21 cellular contexts compared by ENCODE assay signal in the genomic region with DNA sequence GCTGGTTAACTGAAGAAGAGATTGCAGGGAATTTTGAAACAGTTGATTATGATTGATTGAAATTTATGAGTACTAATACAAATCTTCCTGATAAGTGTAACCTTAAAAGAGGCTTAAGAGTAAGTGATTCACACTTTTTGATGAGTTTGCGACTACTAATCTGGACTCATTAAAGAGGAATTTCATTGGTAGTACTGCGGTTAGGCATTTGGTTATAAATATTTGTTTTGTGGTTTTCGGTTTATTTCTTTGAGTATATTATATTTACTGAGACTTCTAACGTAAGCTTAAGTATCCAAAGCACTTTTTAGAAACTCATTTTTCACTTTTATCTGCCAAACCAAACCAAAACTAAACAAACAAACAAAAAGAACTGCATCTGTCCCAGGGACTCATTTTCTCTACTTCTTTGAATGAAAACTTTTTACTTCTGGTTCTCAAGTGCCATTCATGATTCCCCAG. TPM values are rescaled to one million over a fixed set of nuclear protein-coding genes. Genes with fewer than 3 reads are reported as not detected.
DNase-seq lines count a peak whose midpoint lies in the region; ATAC-seq, FAIRE-seq and TF ChIP-seq lines count a peak whose summit lies in the region.
"Had no signal": no experiment of that assay in that cellular context is flagged by ENCODE, and none has a peak within 500 bp of the region (broad histone marks: within the 10 kb centered on the region; RNA-seq: fewer than 3 reads in every experiment).

No MANE protein-coding gene starts in this region.

- peaks cover 54% of the 10 kb centered on the region for H3K36me3 Mint-ChIP-seq in HFFc6 (ENCODE audit: low read depth)
- H3K36me3 Mint-ChIP-seq in astrocyte (ENCODE audit: low read depth, unreplicated experiment) = no peaks in the 10 kb centered on the region
- H3K36me3 Mint-ChIP-seq: CD14-positive monocyte; stimulated activated memory B cell treated with anti-CD40 and anti-IgM and Interleukin-4, amounts not matched to agents 10 μg/mL and 1 μg/mL and 100 μg/mL, for 72 hours had no signal

- DNase-seq in D721Med (ENCODE audit: insufficient read length, low spot score) (no peak), HFFc6 (peak; percentile 67), astrocyte (ENCODE audit: low read depth) (peak; percentile 81), left lung (no peak), upper lobe of right lung (no peak), kidney (no peak)
- DNase-seq in effector CD8-positive, alpha-beta T cell (lab: John Stamatoyannopoulos, UW) = no peak
- no peak for DNase-seq in activated CD4-positive, alpha-beta T cell treated with anti-CD3 and anti-CD28 coated beads for 4 hours
- DNase-seq: activated CD4-positive, alpha-beta T cell treated with anti-CD3 and anti-CD28 coated beads, Interleukin-2, amount 10 ng/mL, durations not matched to agents 24 days and 14 days; activated CD8-positive, alpha-beta memory T cell treated with anti-CD3 and anti-CD28 coated beads, Interleukin-2, amount 50 U/mL, for 4 hours; activated gamma-delta T cell; endodermal cell; left colon; NCI-H1417 treated with DMSO at 0.1 percent for 48 hours; retina; thyroid gland had no signal

- H3K9me3 Mint-ChIP-seq in HFFc6 = no peaks in the 10 kb centered on the region
- H3K9me3 Mint-ChIP-seq in astrocyte (ENCODE audit: unreplicated experiment) = no peaks in the 10 kb centered on the region
- H3K9me3 Mint-ChIP-seq: activated CD4-positive, alpha-beta T cell treated with anti-CD3 and anti-CD28 coated beads, Interleukin-2, amount 10 ng/mL, durations not matched to agents 24 days and 14 days; CD14-positive monocyte; endodermal cell; stimulated activated memory B cell treated with anti-CD40 and anti-IgM and Interleukin-4, amounts not matched to agents 10 μg/mL and 1 μg/mL and 100 μg/mL, for 72 hours had no signal

- H3K27ac Mint-ChIP-seq in HFFc6 = peak overlapping the region; percentile 45
- no peak overlapping the region for H3K27ac Mint-ChIP-seq in astrocyte (ENCODE audit: unreplicated experiment)
- H3K27ac Mint-ChIP-seq: activated CD4-positive, alpha-beta T cell treated with anti-CD3 and anti-CD28 coated beads, Interleukin-2, amount 10 ng/mL, durations not matched to agents 24 days and 14 days; CD14-positive monocyte; endodermal cell; stimulated activated memory B cell treated with anti-CD40 and anti-IgM and Interleukin-4, amounts not matched to agents 10 μg/mL and 1 μg/mL and 100 μg/mL, for 72 hours had no signal

- H3K9ac ChIP-seq in astrocyte (ENCODE audit: low read length) = no peak overlapping the region
- H3K9ac ChIP-seq in kidney (ENCODE audit: low read length in 2 of 2) = no peak overlapping the region

- FAIRE-seq in D721Med (lab: Jason Lieb, UNC) = peak; percentile 21
- FAIRE-seq in astrocyte (lab: Jason Lieb, UNC) = no peak
- FAIRE-seq in kidney (lab: Jason Lieb, UNC) = no peak
- FAIRE-seq: GM18507, HTR-8/SVneo had no signal

- H4K20me1 ChIP-seq in astrocyte (ENCODE audit: insufficient read depth, low read length) = peaks cover 4% of the 10 kb centered on the region

- H2AFZ ChIP-seq in astrocyte (ENCODE audit: low read depth, low read length) = no peak overlapping the region

- H3K4me1 ChIP-seq in astrocyte (ENCODE audit: insufficient read depth, low read length) (peaks cover 11% of the 10 kb centered on the region), left lung (peaks cover 0 to 4% of the 10 kb centered on the region in 2 donors), upper lobe of right lung (no peaks in the 10 kb centered on the region), kidney (ENCODE audit: control insufficient read depth in 1 of 2, insufficient read depth in 1 of 2, low read depth in 1 of 2, low read length in 2 of 2) (no peaks in the 10 kb centered on the region)
- H3K4me1 ChIP-seq: thyroid gland had no signal

- TF ChIP-seq CTCF in D721Med (IDR thresholded peaks at IDR 0.05; ENCODE audit: insufficient read depth, missing control alignments) = no peak
- no peak for TF ChIP-seq CTCF in HFFc6 (IDR thresholded peaks at IDR 0.05)
- no peak for TF ChIP-seq CTCF in astrocyte (IDR thresholded peaks at IDR 0.05; ENCODE audit: insufficient read depth, low read depth, low read length)
- TF ChIP-seq CTCF in left lung (IDR thresholded peaks at IDR 0.05) = no peak
- TF ChIP-seq CTCF in upper lobe of right lung (IDR thresholded peaks at IDR 0.05) = no peak
- no peak for TF ChIP-seq CTCF in kidney (IDR thresholded peaks at IDR 0.05; ENCODE audit: borderline replicate concordance, extremely low read depth, insufficient read depth)

- ATAC-seq in left lung (peak; percentile 33), upper lobe of right lung (no peak)
- ATAC-seq: left colon; stimulated activated memory B cell treated with anti-CD40 and anti-IgM and Interleukin-4, amounts not matched to agents 10 μg/mL and 1 μg/mL and 100 μg/mL, for 72 hours had no signal

- H3K27me3 ChIP-seq in astrocyte (ENCODE audit: insufficient read depth, low read length) (peaks cover 4% of the 10 kb centered on the region), left lung (no peaks in the 10 kb centered on the region), upper lobe of right lung (no peaks in the 10 kb centered on the region)
- H3K27me3 ChIP-seq: thyroid gland had no signal

- H3K4me3 Mint-ChIP-seq in HFFc6 (peak overlapping the region; percentile 52), astrocyte (ENCODE audit: unreplicated experiment) (no peak overlapping the region)
- H3K4me3 Mint-ChIP-seq: activated CD4-positive, alpha-beta T cell treated with anti-CD3 and anti-CD28 coated beads, Interleukin-2, amount 10 ng/mL, durations not matched to agents 24 days and 14 days; CD14-positive monocyte; endodermal cell; stimulated activated memory B cell treated with anti-CD40 and anti-IgM and Interleukin-4, amounts not matched to agents 10 μg/mL and 1 μg/mL and 100 μg/mL, for 72 hours had no signal

- no peaks in the 10 kb centered on the region for H3K9me3 ChIP-seq in astrocyte (ENCODE audit: insufficient read depth, low read depth, low read length)
- no peaks in the 10 kb centered on the region for H3K9me3 ChIP-seq in left lung
- H3K9me3 ChIP-seq in upper lobe of right lung = no peaks in the 10 kb centered on the region
- no peaks in the 10 kb centered on the region for H3K9me3 ChIP-seq in kidney (ENCODE audit: control insufficient read depth in 1 of 2, low read length in 2 of 2)
- H3K9me3 ChIP-seq: thyroid gland had no signal

- peak overlapping the region; percentile 49 for H3K4me2 ChIP-seq in astrocyte (ENCODE audit: low read length)

- no peaks in the 10 kb centered on the region for H3K79me2 ChIP-seq in astrocyte (ENCODE audit: insufficient read depth, low read length)

- no peak overlapping the region for H3K4me3 ChIP-seq in astrocyte (ENCODE audit: insufficient read depth, low read depth, low read length)
- no peak overlapping the region for H3K4me3 ChIP-seq in left lung
- H3K4me3 ChIP-seq in upper lobe of right lung = no peak overlapping the region
- H3K4me3 ChIP-seq in kidney (ENCODE audit: low read length in 2 of 2) = no peak overlapping the region
- H3K4me3 ChIP-seq: thyroid gland had no signal

- no peaks in the 10 kb centered on the region for H3K36me3 ChIP-seq in astrocyte (ENCODE audit: insufficient read depth, low read length)
- no peaks in the 10 kb centered on the region for H3K36me3 ChIP-seq in left lung
- H3K36me3 ChIP-seq in upper lobe of right lung = no peaks in the 10 kb centered on the region
- no peaks in the 10 kb centered on the region for H3K36me3 ChIP-seq in kidney (ENCODE audit: control insufficient read depth in 1 of 2, insufficient read depth in 2 of 2, low read length in 2 of 2)
- H3K36me3 ChIP-seq: thyroid gland had no signal

- H3K4me1 Mint-ChIP-seq in HFFc6 (ENCODE audit: low read depth) (peaks cover 74% of the 10 kb centered on the region), astrocyte (ENCODE audit: low read depth, unreplicated experiment) (peaks cover 4% of the 10 kb centered on the region)
- H3K4me1 Mint-ChIP-seq: activated CD4-positive, alpha-beta T cell treated with anti-CD3 and anti-CD28 coated beads, Interleukin-2, amount 10 ng/mL, durations not matched to agents 24 days and 14 days; CD14-positive monocyte; stimulated activated memory B cell treated with anti-CD40 and anti-IgM and Interleukin-4, amounts not matched to agents 10 μg/mL and 1 μg/mL and 100 μg/mL, for 72 hours had no signal

- H3K27ac ChIP-seq in astrocyte (ENCODE audit: low read depth, low read length) = no peak overlapping the region
- H3K27ac ChIP-seq in left lung = no peak overlapping the region
- H3K27ac ChIP-seq in upper lobe of right lung = no peak overlapping the region
- no peak overlapping the region for H3K27ac ChIP-seq in kidney (ENCODE audit: low read depth in 2 of 2, low read length in 2 of 2)
- H3K27ac ChIP-seq: thyroid gland had no signal

- intact Hi-C loops in left lung (cut with DNase I) (no loop called here), upper lobe of right lung (cut with DNase I) (no loop called here), kidney (cut with DNase I) (no loop called here)

- H3K27me3 Mint-ChIP-seq in HFFc6 (ENCODE audit: insufficient read depth) (no peaks in the 10 kb centered on the region; the same call in 1 of the 2 replicates), astrocyte (ENCODE audit: low read depth, unreplicated experiment) (no peaks in the 10 kb centered on the region)
- H3K27me3 Mint-ChIP-seq: activated CD4-positive, alpha-beta T cell treated with anti-CD3 and anti-CD28 coated beads, Interleukin-2, amount 10 ng/mL, durations not matched to agents 24 days and 14 days; stimulated activated memory B cell treated with anti-CD40 and anti-IgM and Interleukin-4, amounts not matched to agents 10 μg/mL and 1 μg/mL and 100 μg/mL, for 72 hours had no signal

RNA-seq across cellular contexts. Expression of gene SLIT2, which starts 20.7 kb away (rescaled TPM):
- total RNA-seq in HFFc6 (2021; fragmentation: NEBNext Ultra II Directional; extraction: Animal tissue kit (Norgen Biotek cat#: 25700)) = 100 to 1,000 TPM; 108 to 144 (median 131) TPM
- total RNA-seq in astrocyte (6.4 and 11.2 TPM in 2 replicates), left lung (10 to 100 TPM; 56.9 to 66.2 TPM), upper lobe of right lung (181 TPM), kidney (11.5 TPM)
- polyA plus RNA-seq in kidney (ENCODE audit: insufficient read depth, low read depth, low replicate concordance) = 9.2 TPM
- total RNA-seq: mononuclear cell had no signal
- polyA plus RNA-seq: CD14-positive monocyte had no signal

Comparison
In these comparisons a context has a peak if more than half of its experiments do, and no peak if none do; other contexts are left out.
1. DNase-seq: peak in HFFc6 (single experiment) and astrocyte (single experiment); none in D721Med (single experiment), left lung (0 of 2), upper lobe of right lung (single experiment), kidney (single experiment), effector CD8-positive, alpha-beta T cell (single experiment) and activated CD4-positive, alpha-beta T cell treated with anti-CD3 and anti-CD28 coated beads for 4 hours (0 of 2).